ENCODE assay signal across 1 cellular context in the genomic region with DNA sequence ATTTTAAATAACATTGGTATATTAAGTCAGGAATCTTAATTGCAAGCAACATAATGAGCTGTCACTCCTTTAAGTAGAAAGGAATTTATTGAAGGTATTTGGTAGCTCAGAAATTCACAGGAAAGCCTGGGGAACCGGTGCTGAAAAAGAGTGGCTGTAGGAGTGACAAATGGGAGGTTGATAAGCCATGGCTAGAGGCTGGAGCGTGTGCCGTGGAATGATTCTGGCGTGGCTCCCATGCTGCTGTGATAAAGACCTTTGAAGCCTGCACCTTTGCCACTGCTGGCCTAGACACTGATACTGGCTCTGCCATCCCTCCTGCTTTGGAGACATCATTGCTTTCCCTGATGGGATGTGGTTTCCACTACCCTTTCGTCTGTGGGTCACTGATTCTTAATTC.
TF ChIP-seq lines count a peak whose summit lies in the region.

No MANE protein-coding gene starts in this region.

TF ChIP-seq in K562, 482 proteins besides CTCF, POLR2A, EP300 and RAD21 (continued from another document):
- TF ChIP-seq, protein P1, sequence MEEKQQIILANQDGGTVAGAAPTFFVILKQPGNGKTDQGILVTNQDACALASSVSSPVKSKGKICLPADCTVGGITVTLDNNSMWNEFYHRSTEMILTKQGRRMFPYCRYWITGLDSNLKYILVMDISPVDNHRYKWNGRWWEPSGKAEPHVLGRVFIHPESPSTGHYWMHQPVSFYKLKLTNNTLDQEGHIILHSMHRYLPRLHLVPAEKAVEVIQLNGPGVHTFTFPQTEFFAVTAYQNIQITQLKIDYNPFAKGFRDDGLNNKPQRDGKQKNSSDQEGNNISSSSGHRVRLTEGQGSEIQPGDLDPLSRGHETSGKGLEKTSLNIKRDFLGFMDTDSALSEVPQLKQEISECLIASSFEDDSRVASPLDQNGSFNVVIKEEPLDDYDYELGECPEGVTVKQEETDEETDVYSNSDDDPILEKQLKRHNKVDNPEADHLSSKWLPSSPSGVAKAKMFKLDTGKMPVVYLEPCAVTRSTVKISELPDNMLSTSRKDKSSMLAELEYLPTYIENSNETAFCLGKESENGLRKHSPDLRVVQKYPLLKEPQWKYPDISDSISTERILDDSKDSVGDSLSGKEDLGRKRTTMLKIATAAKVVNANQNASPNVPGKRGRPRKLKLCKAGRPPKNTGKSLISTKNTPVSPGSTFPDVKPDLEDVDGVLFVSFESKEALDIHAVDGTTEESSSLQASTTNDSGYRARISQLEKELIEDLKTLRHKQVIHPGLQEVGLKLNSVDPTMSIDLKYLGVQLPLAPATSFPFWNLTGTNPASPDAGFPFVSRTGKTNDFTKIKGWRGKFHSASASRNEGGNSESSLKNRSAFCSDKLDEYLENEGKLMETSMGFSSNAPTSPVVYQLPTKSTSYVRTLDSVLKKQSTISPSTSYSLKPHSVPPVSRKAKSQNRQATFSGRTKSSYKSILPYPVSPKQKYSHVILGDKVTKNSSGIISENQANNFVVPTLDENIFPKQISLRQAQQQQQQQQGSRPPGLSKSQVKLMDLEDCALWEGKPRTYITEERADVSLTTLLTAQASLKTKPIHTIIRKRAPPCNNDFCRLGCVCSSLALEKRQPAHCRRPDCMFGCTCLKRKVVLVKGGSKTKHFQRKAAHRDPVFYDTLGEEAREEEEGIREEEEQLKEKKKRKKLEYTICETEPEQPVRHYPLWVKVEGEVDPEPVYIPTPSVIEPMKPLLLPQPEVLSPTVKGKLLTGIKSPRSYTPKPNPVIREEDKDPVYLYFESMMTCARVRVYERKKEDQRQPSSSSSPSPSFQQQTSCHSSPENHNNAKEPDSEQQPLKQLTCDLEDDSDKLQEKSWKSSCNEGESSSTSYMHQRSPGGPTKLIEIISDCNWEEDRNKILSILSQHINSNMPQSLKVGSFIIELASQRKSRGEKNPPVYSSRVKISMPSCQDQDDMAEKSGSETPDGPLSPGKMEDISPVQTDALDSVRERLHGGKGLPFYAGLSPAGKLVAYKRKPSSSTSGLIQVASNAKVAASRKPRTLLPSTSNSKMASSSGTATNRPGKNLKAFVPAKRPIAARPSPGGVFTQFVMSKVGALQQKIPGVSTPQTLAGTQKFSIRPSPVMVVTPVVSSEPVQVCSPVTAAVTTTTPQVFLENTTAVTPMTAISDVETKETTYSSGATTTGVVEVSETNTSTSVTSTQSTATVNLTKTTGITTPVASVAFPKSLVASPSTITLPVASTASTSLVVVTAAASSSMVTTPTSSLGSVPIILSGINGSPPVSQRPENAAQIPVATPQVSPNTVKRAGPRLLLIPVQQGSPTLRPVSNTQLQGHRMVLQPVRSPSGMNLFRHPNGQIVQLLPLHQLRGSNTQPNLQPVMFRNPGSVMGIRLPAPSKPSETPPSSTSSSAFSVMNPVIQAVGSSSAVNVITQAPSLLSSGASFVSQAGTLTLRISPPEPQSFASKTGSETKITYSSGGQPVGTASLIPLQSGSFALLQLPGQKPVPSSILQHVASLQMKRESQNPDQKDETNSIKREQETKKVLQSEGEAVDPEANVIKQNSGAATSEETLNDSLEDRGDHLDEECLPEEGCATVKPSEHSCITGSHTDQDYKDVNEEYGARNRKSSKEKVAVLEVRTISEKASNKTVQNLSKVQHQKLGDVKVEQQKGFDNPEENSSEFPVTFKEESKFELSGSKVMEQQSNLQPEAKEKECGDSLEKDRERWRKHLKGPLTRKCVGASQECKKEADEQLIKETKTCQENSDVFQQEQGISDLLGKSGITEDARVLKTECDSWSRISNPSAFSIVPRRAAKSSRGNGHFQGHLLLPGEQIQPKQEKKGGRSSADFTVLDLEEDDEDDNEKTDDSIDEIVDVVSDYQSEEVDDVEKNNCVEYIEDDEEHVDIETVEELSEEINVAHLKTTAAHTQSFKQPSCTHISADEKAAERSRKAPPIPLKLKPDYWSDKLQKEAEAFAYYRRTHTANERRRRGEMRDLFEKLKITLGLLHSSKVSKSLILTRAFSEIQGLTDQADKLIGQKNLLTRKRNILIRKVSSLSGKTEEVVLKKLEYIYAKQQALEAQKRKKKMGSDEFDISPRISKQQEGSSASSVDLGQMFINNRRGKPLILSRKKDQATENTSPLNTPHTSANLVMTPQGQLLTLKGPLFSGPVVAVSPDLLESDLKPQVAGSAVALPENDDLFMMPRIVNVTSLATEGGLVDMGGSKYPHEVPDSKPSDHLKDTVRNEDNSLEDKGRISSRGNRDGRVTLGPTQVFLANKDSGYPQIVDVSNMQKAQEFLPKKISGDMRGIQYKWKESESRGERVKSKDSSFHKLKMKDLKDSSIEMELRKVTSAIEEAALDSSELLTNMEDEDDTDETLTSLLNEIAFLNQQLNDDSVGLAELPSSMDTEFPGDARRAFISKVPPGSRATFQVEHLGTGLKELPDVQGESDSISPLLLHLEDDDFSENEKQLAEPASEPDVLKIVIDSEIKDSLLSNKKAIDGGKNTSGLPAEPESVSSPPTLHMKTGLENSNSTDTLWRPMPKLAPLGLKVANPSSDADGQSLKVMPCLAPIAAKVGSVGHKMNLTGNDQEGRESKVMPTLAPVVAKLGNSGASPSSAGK (IDR thresholded peaks at IDR 0.05): peak; percentile 39; the same call in 1 of the 2 replicates
- TF ChIP-seq, protein P2, sequence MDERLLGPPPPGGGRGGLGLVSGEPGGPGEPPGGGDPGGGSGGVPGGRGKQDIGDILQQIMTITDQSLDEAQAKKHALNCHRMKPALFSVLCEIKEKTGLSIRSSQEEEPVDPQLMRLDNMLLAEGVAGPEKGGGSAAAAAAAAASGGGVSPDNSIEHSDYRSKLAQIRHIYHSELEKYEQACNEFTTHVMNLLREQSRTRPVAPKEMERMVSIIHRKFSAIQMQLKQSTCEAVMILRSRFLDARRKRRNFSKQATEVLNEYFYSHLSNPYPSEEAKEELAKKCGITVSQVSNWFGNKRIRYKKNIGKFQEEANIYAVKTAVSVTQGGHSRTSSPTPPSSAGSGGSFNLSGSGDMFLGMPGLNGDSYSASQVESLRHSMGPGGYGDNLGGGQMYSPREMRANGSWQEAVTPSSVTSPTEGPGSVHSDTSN (CRISPR knock-in tag; IDR thresholded peaks at IDR 0.05; ENCODE audit: low read depth): no peak
- TF ChIP-seq, protein P2 (tag; conservative IDR thresholded peaks at IDR 0.05; ENCODE audit: low read depth): 0 out of 2 replicates have a peak, but pooled peaks have one; percentile 22
- peak; percentile 43 for TF ChIP-seq CBFA2T3 (IDR thresholded peaks at IDR 0.05)
